ENCODE assay signal across 1 cellular context in genomic region chr17:7176107-7176851, GRCh38.
TF ChIP-seq lines count a peak whose summit lies in the region.

No MANE protein-coding gene starts in this region.

TF ChIP-seq in HEK293, 187 proteins besides CTCF, POLR2A, EP300 and RAD21 (continued from another document and continues in another):
- TF ChIP-seq ZBTB11 (tag by site-specific recombination; conservative IDR thresholded peaks at IDR 0.05; ENCODE audit: low read depth): no peak
- no peak for TF ChIP-seq ZNF692 (tag by site-specific recombination; IDR thresholded peaks at IDR 0.05)
- peak; percentile 7; the same call in 1 of the 2 replicates for TF ChIP-seq INSM2 (tag by site-specific recombination; IDR thresholded peaks at IDR 0.05)
- no peak for TF ChIP-seq ZNF792 (tag by site-specific recombination; IDR thresholded peaks at IDR 0.05)
- no peak for TF ChIP-seq ZSCAN30 (tag by site-specific recombination; IDR thresholded peaks at IDR 0.05)
- peak; percentile 9; the same call in 1 of the 2 replicates for TF ChIP-seq ZNF670 (tag by site-specific recombination; IDR thresholded peaks at IDR 0.05; ENCODE audit: low read depth)
- no peak for TF ChIP-seq WT1 (tag by site-specific recombination; IDR thresholded peaks at IDR 0.05)
- TF ChIP-seq BCL6B (tag by site-specific recombination; IDR thresholded peaks at IDR 0.05): no peak; the same call in none of the 2 replicates
- no peak for TF ChIP-seq ZNF510 (tag by site-specific recombination; IDR thresholded peaks at IDR 0.05; ENCODE audit: insufficient replicate concordance)
- no peak for TF ChIP-seq MZF1 (tag by site-specific recombination; IDR thresholded peaks at IDR 0.05; ENCODE audit: borderline replicate concordance)
- peak; percentile 18; the same call in 1 of the 2 replicates for TF ChIP-seq ZNF548 (tag by site-specific recombination; IDR thresholded peaks at IDR 0.05)
- 0 out of 2 replicates have a peak, but pooled peaks have one; percentile 14 for TF ChIP-seq ZNF707 (tag by site-specific recombination; IDR thresholded peaks at IDR 0.05)
- TF ChIP-seq ZXDB (tag by site-specific recombination; IDR thresholded peaks at IDR 0.05): no peak
- TF ChIP-seq PRDM1 (tag by site-specific recombination; IDR thresholded peaks at IDR 0.05): peak; percentile 97
- TF ChIP-seq ZNF561 (tag by site-specific recombination; IDR thresholded peaks at IDR 0.05; ENCODE audit: borderline replicate concordance): no peak
- TF ChIP-seq ZNF169 (tag by site-specific recombination; IDR thresholded peaks at IDR 0.05): peak; percentile 83; the same call in 1 of the 2 replicates
- no peak for TF ChIP-seq ZNF24 (tag by site-specific recombination; IDR thresholded peaks at IDR 0.05)
- peak; percentile 71; the same call in 1 of the 2 replicates for TF ChIP-seq ZSCAN4 (tag by site-specific recombination; IDR thresholded peaks at IDR 0.05)
- peak; percentile 53; the same call in 1 of the 2 replicates for TF ChIP-seq ZNF266 (tag by site-specific recombination; IDR thresholded peaks at IDR 0.05; ENCODE audit: low read depth)
- TF ChIP-seq ZSCAN16 (tag by site-specific recombination; IDR thresholded peaks at IDR 0.05): 0 out of 2 replicates have a peak, but pooled peaks have one; percentile 13
- TF ChIP-seq KLF16 (tag by site-specific recombination; IDR thresholded peaks at IDR 0.05): no peak
- TF ChIP-seq ZNF223 (tag by site-specific recombination; IDR thresholded peaks at IDR 0.05): no peak
- no peak for TF ChIP-seq ZNF394 (tag by site-specific recombination; IDR thresholded peaks at IDR 0.05; ENCODE audit: borderline replicate concordance)
- no peak; the same call in 1 of the 2 replicates for TF ChIP-seq ZBTB20 (tag by site-specific recombination; IDR thresholded peaks at IDR 0.05)
- no peak; the same call in 1 of the 2 replicates for TF ChIP-seq ZNF600 (tag by site-specific recombination; IDR thresholded peaks at IDR 0.05)
- no peak for TF ChIP-seq REST (tag by site-specific recombination; IDR thresholded peaks at IDR 0.05)
- TF ChIP-seq ZNF18 (tag by site-specific recombination; IDR thresholded peaks at IDR 0.05): no peak
- TF ChIP-seq ZEB2 (tag by site-specific recombination; IDR thresholded peaks at IDR 0.05): no peak
- 0 out of 2 replicates have a peak, but pooled peaks have one; percentile 7 for TF ChIP-seq ZNF488 (tag by site-specific recombination; IDR thresholded peaks at IDR 0.05)
- TF ChIP-seq ZNF416 (tag by site-specific recombination; IDR thresholded peaks at IDR 0.05): no peak
- TF ChIP-seq ZBTB6 (tag by site-specific recombination; IDR thresholded peaks at IDR 0.05): no peak
- peak; percentile 93 for TF ChIP-seq ZNF645 (tag by site-specific recombination; IDR thresholded peaks at IDR 0.05)
- TF ChIP-seq OVOL3 (tag by site-specific recombination; IDR thresholded peaks at IDR 0.05): no peak
- TF ChIP-seq ZNF768 (tag by site-specific recombination; IDR thresholded peaks at IDR 0.05): no peak
- no peak for TF ChIP-seq ZNF211 (tag by site-specific recombination; IDR thresholded peaks at IDR 0.05; ENCODE audit: low read depth)
- TF ChIP-seq ZNF248 (tag by site-specific recombination; IDR thresholded peaks at IDR 0.05): no peak
- no peak for TF ChIP-seq ZNF747 (tag by site-specific recombination; IDR thresholded peaks at IDR 0.05)
- TF ChIP-seq ZSCAN18 (tag by site-specific recombination; IDR thresholded peaks at IDR 0.05): peak; percentile 19; the same call in 1 of the 2 replicates
- TF ChIP-seq YY1 (tag by site-specific recombination; IDR thresholded peaks at IDR 0.05): no peak
- TF ChIP-seq ZNF529 (tag by site-specific recombination; IDR thresholded peaks at IDR 0.05; ENCODE audit: insufficient replicate concordance): no peak
- TF ChIP-seq ZSCAN23 (tag by site-specific recombination; IDR thresholded peaks at IDR 0.05): peak; percentile 59; the same call in 1 of the 2 replicates
- 0 out of 2 replicates have a peak, but pooled peaks have one; percentile 1 for TF ChIP-seq ZNF530 (tag by site-specific recombination; IDR thresholded peaks at IDR 0.05; ENCODE audit: low read depth)
- peak; percentile 62; the same call in 1 of the 2 replicates for TF ChIP-seq ZBTB7A (tag by site-specific recombination; IDR thresholded peaks at IDR 0.05; ENCODE audit: low read depth)
